ENCODE assay signal across 8 cellular contexts in the genomic region with DNA sequence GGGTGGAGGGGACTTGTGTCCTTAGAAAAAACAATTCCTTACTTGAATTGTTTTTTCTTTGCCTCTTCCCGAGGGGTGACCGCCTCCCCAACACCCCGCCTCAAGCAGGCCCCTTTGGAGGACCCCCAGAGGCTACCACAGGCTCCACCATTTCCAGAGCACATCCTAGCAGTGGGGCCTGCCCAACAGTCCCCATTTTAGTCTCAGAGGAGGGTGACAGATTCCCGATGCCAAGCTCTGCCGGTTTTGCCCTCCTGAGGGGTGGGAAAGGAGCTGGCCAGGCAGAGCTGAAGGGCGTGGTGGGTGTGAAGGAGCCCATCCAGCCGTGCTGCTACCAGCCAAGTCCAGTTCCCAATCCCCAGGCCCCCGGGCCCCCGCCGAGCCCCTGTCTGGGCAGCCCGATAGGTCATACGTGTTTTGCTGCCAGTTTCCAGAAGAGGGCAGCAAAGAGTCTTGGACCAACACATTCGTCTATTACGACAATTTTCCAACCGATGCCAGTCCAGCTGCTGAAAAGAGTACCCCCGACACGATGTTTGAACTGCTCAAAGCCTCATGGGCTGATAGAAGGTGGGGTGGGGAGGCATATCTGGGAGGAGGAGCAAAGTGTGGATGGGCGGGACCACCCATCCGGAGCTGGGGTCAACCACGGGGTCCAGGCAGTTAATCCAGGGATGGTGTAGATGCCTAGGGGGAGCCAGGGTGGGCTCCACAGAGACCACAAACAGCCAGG. TPM values are rescaled to one million over a fixed set of nuclear protein-coding genes. Genes with fewer than 3 reads are reported as not detected.
DNase-seq lines count a peak whose midpoint lies in the region; ATAC-seq and TF ChIP-seq lines count a peak whose summit lies in the region.

No MANE protein-coding gene starts in this region.

- 23 to 24% methylated on average over 20 of the region's 20 CpGs for WGBS in aorta, 2 donors

- H3K4me1 Mint-ChIP-seq in glutamatergic neuron (ENCODE audit: low read depth, unreplicated experiment) = peaks cover 4% of the 10 kb centered on the region

- H3K36me3 ChIP-seq in SJSA1 (no peaks in the 10 kb centered on the region), aorta (ENCODE audit: control insufficient read depth in 1 of 2, insufficient read depth in 2 of 2, low read length in 1 of 2) (no peaks in the 10 kb centered on the region)

- DNase-seq in Daoy (ENCODE audit: low read depth) (peak; percentile 61), NB4 (ENCODE audit: low read depth) (peak; percentile 79), SJSA1 (ENCODE audit: low read depth in 1 of 2, low spot score in 2 of 2) (peak; percentile 48 to 79), glutamatergic neuron (peak; percentile 77), posterior vena cava (ENCODE audit: low spot score) (peak; percentile 83), aorta (no peak)
- peak; percentile 59 for DNase-seq in activated naive CD4-positive, alpha-beta T cell treated with Interleukin-2 at 50 U/mL for 16 hours

- no peaks in the 10 kb centered on the region for H3K9me3 ChIP-seq in SJSA1 (replicated peaks)
- H3K9me3 ChIP-seq in aorta (ENCODE audit: control insufficient read depth, low read length) = no peaks in the 10 kb centered on the region

- intact Hi-C loops in posterior vena cava (cut with DNase I) (no loop called here), aorta (cut with DNase I) (loop anchor here (5.0 to 10.0 kb wide), 2 partner anchors 75 to 78 kb away; no protein-coding TSS in a partner anchor)

- TF ChIP-seq CTCF in NB4 (IDR thresholded peaks at IDR 0.05; ENCODE audit: low read depth, low read length) (peak; percentile 51), glutamatergic neuron (IDR thresholded peaks at IDR 0.05; ENCODE audit: partially characterized antibody, unreplicated experiment) (peak; percentile 87)

- peaks cover 8% of the 10 kb centered on the region for H3K9me3 Mint-ChIP-seq in glutamatergic neuron (ENCODE audit: unreplicated experiment)

- no peak overlapping the region for H3K27ac ChIP-seq in SJSA1
- no peak overlapping the region for H3K27ac ChIP-seq in aorta (ENCODE audit: low read depth in 1 of 2, low read length in 2 of 2)

- TF ChIP-seq POLR2A in NB4 (IDR thresholded peaks at IDR 0.05; ENCODE audit: extremely low read depth, insufficient read length) = no peak

- H3K4me3 ChIP-seq in NB4 (ENCODE audit: low read depth, low read length) = no peak overlapping the region
- no peak overlapping the region for H3K4me3 ChIP-seq in SJSA1
- no peak overlapping the region for H3K4me3 ChIP-seq in aorta (ENCODE audit: low read length in 2 of 2)

- H3K4me3 Mint-ChIP-seq in glutamatergic neuron (ENCODE audit: unreplicated experiment) = no peak overlapping the region

- peak; percentile 77 for ATAC-seq in aorta (ENCODE audit: low FRiP score)
- no peak for ATAC-seq in HG02885 (IDR thresholded peaks at IDR 0.05; ENCODE audit: poor library complexity, unreplicated experiment)

- H3K27me3 Mint-ChIP-seq in glutamatergic neuron (ENCODE audit: unreplicated experiment) = peaks cover 5% of the 10 kb centered on the region

- H3K27ac Mint-ChIP-seq in glutamatergic neuron (ENCODE audit: unreplicated experiment) = no peak overlapping the region

- H3K4me1 ChIP-seq in SJSA1 (replicated peaks) (peaks cover 8% of the 10 kb centered on the region), aorta (ENCODE audit: control insufficient read depth in 1 of 2, insufficient read depth in 2 of 2, low read length in 2 of 2) (no peaks in the 10 kb centered on the region)

- H3K36me3 Mint-ChIP-seq in glutamatergic neuron (ENCODE audit: unreplicated experiment) = peaks cover 3% of the 10 kb centered on the region

- H3K27me3 ChIP-seq in SJSA1 (replicated peaks) = 0 out of 2 replicates have a peak, but pooled peaks cover 9% of the 10 kb centered on the region
- no peaks in the 10 kb centered on the region for H3K27me3 ChIP-seq in aorta (ENCODE audit: control insufficient read depth in 1 of 2, insufficient read depth in 2 of 2, low read length in 1 of 2)

RNA-seq across cellular contexts. Expression of a gene that starts 18.8 kb away (rescaled TPM):
- 1.5 and 3.1 TPM in 2 replicates for total RNA-seq in Daoy (2014; rRNA removed; shearing (Covaris generic))
- total RNA-seq in SJSA1 (2014; rRNA removed; shearing (Covaris generic)) = 35.7 and 49.9 TPM in 2 replicates
- total RNA-seq in glutamatergic neuron (ENCODE audit: unreplicated experiment) (384 TPM), posterior vena cava (10 to 100 TPM; 38.7 to 42.8 TPM), aorta (10 to 100 TPM; 48.0 to 82.2 TPM)
- 10 to 100 TPM; 24.8 to 43.6 TPM for polyA plus RNA-seq in aorta

RNA-seq across cellular contexts. Expression of a gene that starts 46.1 kb away (rescaled TPM):
- total RNA-seq in Daoy (2014; rRNA removed; shearing (Covaris generic)) = 1.3 and 1.7 TPM in 2 replicates
- total RNA-seq in SJSA1 (2014; rRNA removed; shearing (Covaris generic)) = 2.2 TPM in 1 of 2 replicates, not detected in the other
- total RNA-seq in glutamatergic neuron (ENCODE audit: unreplicated experiment) = 25.3 TPM
- 10 to 100 TPM in 1 of 2 donors, 1 to 10 TPM in 1; 6.2 to 10.4 TPM for total RNA-seq in posterior vena cava
- total RNA-seq in aorta = 10 to 100 TPM in 1 of 2 donors, 1 to 10 TPM in 1; 3.3 to 11.3 TPM
- polyA plus RNA-seq in aorta = 1 to 10 TPM; 2.6 to 6.8 TPM

RNA-seq across cellular contexts. Expression of a gene that starts 46.9 kb away (rescaled TPM):
- 20.3 and 26.5 TPM in 2 replicates for total RNA-seq in Daoy (2014; rRNA removed; shearing (Covaris generic))
- total RNA-seq in SJSA1 (2014; rRNA removed; shearing (Covaris generic)) = 39.5 and 42.0 TPM in 2 replicates
- 197 TPM for total RNA-seq in glutamatergic neuron (ENCODE audit: unreplicated experiment)
- 10 to 100 TPM; 38.9 to 57.9 TPM for total RNA-seq in posterior vena cava
- total RNA-seq in aorta = 10 to 100 TPM; 42.5 to 43.6 TPM
- polyA plus RNA-seq in aorta = 10 to 100 TPM in 1 of 2 donors, 1 to 10 TPM in 1; 6.4 to 12.8 TPM

Comparison
In these comparisons a context has a peak if more than half of its experiments do, and no peak if none do; other contexts are left out.
1. DNase-seq: peak in Daoy (single experiment), NB4 (single experiment), SJSA1 (2 of 2), activated naive CD4-positive, alpha-beta T cell treated with Interleukin-2 at 50 U/mL for 16 hours (single experiment), glutamatergic neuron (single experiment) and posterior vena cava (single experiment); none in aorta (0 of 2).
2. intact Hi-C loops: an anchor here in aorta (5.0 to 10.0 kb wide); none called in posterior vena cava.